ENCODE assay signal across 22 cellular contexts in the genomic region with DNA sequence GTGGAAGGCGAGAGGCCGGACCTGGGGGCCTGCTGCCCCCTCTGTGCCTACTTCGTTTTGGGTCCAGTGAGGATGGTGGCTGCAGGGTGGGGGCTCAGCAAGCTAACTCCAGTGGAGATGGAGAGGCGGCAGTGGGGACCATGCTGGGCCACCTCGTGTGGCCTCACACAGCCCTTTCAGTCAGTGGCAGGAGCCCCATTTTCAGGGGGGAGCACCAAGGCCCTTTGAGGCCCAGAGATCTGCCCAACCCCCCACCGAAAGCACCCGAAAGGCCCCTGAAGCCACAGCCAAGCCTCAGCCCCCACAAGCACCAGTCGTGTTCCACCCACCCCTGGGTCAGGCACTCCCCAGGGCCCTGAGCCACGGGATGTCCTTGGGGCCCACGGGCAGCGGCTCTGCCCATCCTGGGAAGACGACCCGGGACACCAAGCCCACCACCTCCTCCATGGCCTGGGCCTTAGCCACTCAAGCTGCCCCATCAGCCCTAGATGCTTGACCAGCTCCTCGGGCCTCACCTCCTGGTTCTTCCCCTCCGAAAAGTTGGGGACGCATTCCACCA. TPM values are rescaled to one million over a fixed set of nuclear protein-coding genes. Genes with fewer than 3 reads are reported as not detected.
DNase-seq lines count a peak whose midpoint lies in the region; ATAC-seq, FAIRE-seq and TF ChIP-seq lines count a peak whose summit lies in the region.
"Had no signal": no experiment of that assay in that cellular context is flagged by ENCODE, and none has a peak within 500 bp of the region (broad histone marks: within the 10 kb centered on the region; RNA-seq: fewer than 3 reads in every experiment).

No MANE protein-coding gene starts in this region.

- peaks cover 2 to 5% (median 3%) of the 10 kb centered on the region in 3 experiments; a peak in 4 of 7 replicates for H3K36me3 Mint-ChIP-seq in H9 (ENCODE audit: insufficient read depth in 1 of 3, low read depth in 3 of 3)
- H3K36me3 Mint-ChIP-seq: mesothelial cell of epicardium, neural progenitor cell had no signal

- H3K18ac ChIP-seq in H9 (ENCODE audit: insufficient read length, low read depth, low read length) = no peak overlapping the region

- no peaks in the 10 kb centered on the region; the same call in 1 of the 2 replicates for H3K4me1 ChIP-seq in H9 (ENCODE audit: insufficient read depth, low read length)
- H3K4me1 ChIP-seq in kidney (ENCODE audit: control insufficient read depth in 1 of 2, insufficient read depth in 1 of 2, low read depth in 1 of 2, low read length in 2 of 2) = peaks cover 0 to 2% of the 10 kb centered on the region in 2 donors
- H3K4me1 ChIP-seq in smooth muscle cell (ENCODE audit: low read depth) = peaks cover 9% of the 10 kb centered on the region

- no peak overlapping the region for H2BK5ac ChIP-seq in H9 (ENCODE audit: insufficient read length, low read length)

- H3K27ac Mint-ChIP-seq in H9 = no peak overlapping the region
- H3K27ac Mint-ChIP-seq: activated naive CD4-positive, alpha-beta T cell treated with anti-CD3 and anti-CD28 coated beads for 36 hours; mesothelial cell of epicardium; neural progenitor cell had no signal

- no peak for ATAC-seq in sciatic nerve
- ATAC-seq: esophagus mucosa had no signal

- FAIRE-seq in kidney (lab: Jason Lieb, UNC) = no peak
- FAIRE-seq: A204.1, colon had no signal

- no peak overlapping the region for H2BK12ac ChIP-seq in H9 (ENCODE audit: insufficient read length, low read depth, low read length)

- no peak overlapping the region for H4K8ac ChIP-seq in H9 (replicated peaks; ENCODE audit: insufficient read length, low read depth, low read length)

- no peak overlapping the region for H4K5ac ChIP-seq in H9 (ENCODE audit: insufficient read length, low read depth, low read length)

- no peak overlapping the region for H4K91ac ChIP-seq in H9 (ENCODE audit: insufficient read length, low read depth, low read length)

- no peaks in the 10 kb centered on the region for H3K9me3 ChIP-seq in H9 (ENCODE audit: control insufficient read depth, low read depth, low read length)
- H3K9me3 ChIP-seq in kidney (ENCODE audit: control insufficient read depth in 1 of 2, low read length in 2 of 2) = no peaks in the 10 kb centered on the region
- H3K9me3 ChIP-seq in smooth muscle cell (replicated peaks; ENCODE audit: low read depth) = no peaks in the 10 kb centered on the region
- H3K9me3 ChIP-seq: BLaER1 treated with 17β-estradiol and CSF1 and Interleukin-3, amounts not matched to agents 10 nM and 100 nM had no signal

- H3K27me3 Mint-ChIP-seq in H9 (ENCODE audit: low read depth) = no peaks in the 10 kb centered on the region

- H3K4me2 ChIP-seq in H9 (ENCODE audit: insufficient read depth, insufficient read length, low read length) (no peak overlapping the region), smooth muscle cell (no peak overlapping the region)
- H3K4me2 ChIP-seq: BLaER1 treated with 17β-estradiol and CSF1 and Interleukin-3, amounts not matched to agents 10 nM and 100 nM; neural progenitor cell had no signal

- H2AFZ ChIP-seq in H9 (ENCODE audit: low read length) (no peak overlapping the region), smooth muscle cell (ENCODE audit: low read depth) (no peak overlapping the region)
- H2AFZ ChIP-seq: neural progenitor cell had no signal

- peaks cover under 1% of the 10 kb centered on the region in 2 experiments; a peak in 2 of 5 replicates for H3K9me3 Mint-ChIP-seq in H9
- H3K9me3 Mint-ChIP-seq: activated naive CD4-positive, alpha-beta T cell treated with anti-CD3 and anti-CD28 coated beads for 36 hours; mesothelial cell of epicardium; neural progenitor cell had no signal

- no peak overlapping the region for H2BK120ac ChIP-seq in H9 (ENCODE audit: low read depth, low read length, poor library complexity, severe bottlenecking)

- H3T11ph ChIP-seq in H9 (ENCODE audit: low read length) = no peak overlapping the region

- H3F3A ChIP-seq in smooth muscle cell (ENCODE audit: low read depth) = no peaks in the 10 kb centered on the region

- H3K9ac ChIP-seq in H9 (ENCODE audit: extremely low read depth, insufficient read length, low read length) (no peak overlapping the region), kidney (ENCODE audit: low read length in 2 of 2) (peak overlapping the region; percentile 25 to 55), smooth muscle cell (ENCODE audit: low read depth) (no peak overlapping the region)
- H3K9ac ChIP-seq: BLaER1 treated with 17β-estradiol and CSF1 and Interleukin-3, amounts not matched to agents 10 nM and 100 nM; neural progenitor cell had no signal

- H3K56ac ChIP-seq in H9 (ENCODE audit: insufficient read length, low read depth, low read length) = no peak overlapping the region

- TF ChIP-seq CTCF in H9 (conservative IDR thresholded peaks at IDR 0.05) = no peak
- TF ChIP-seq CTCF in kidney (IDR thresholded peaks at IDR 0.05; ENCODE audit: borderline replicate concordance, extremely low read depth, insufficient read depth) = no peak
- TF ChIP-seq CTCF in smooth muscle cell (IDR thresholded peaks at IDR 0.05; ENCODE audit: borderline replicate concordance, insufficient read depth, poor library complexity, severe bottlenecking) = no peak

- H3K23me2 ChIP-seq in H9 (ENCODE audit: insufficient read length, low read depth, low read length, poor library complexity, severe bottlenecking) = no peaks in the 10 kb centered on the region

- H3K4me1 Mint-ChIP-seq in H9 = peaks cover 6 to 11% of the 10 kb centered on the region in 2 experiments

- H3K36me3 ChIP-seq in kidney (ENCODE audit: control insufficient read depth in 1 of 2, insufficient read depth in 2 of 2, low read length in 2 of 2) (no peaks in the 10 kb centered on the region), smooth muscle cell (ENCODE audit: low read depth) (no peaks in the 10 kb centered on the region)
- H3K36me3 ChIP-seq: BLaER1 treated with 17β-estradiol and CSF1 and Interleukin-3, amounts not matched to agents 10 nM and 100 nM; neural progenitor cell had no signal

- DNase-seq in activated CD8-positive, alpha-beta memory T cell treated with anti-CD3 and anti-CD28 coated beads, Interleukin-2, amount 50 U/mL, for 48 hours = peak; percentile 42
- no peak for DNase-seq in activated CD8-positive, alpha-beta memory T cell treated with anti-CD3 and anti-CD28 coated beads, Interleukin-2, amount 50 U/mL, for 4 hours
- DNase-seq in H9 (peak; percentile 24), kidney (no peak), sciatic nerve (ENCODE audit: low spot score) (peak; percentile 56), NK-92 (lab: John Stamatoyannopoulos, UW; ENCODE audit: unreplicated experiment) (no peak), smooth muscle cell (lab: John Stamatoyannopoulos, UW; ENCODE audit: unreplicated experiment) (no peak), NCI-H2196 treated with DMSO at 0.1 percent for 48 hours (lab: John Stamatoyannopoulos, UW; ENCODE audit: unreplicated experiment) (no peak)
- DNase-seq: activated CD4-positive, CD25-positive, alpha-beta regulatory T cell; activated naive CD4-positive, alpha-beta T cell treated with anti-CD3 and anti-CD28 coated beads for 36 hours; DMS153; NCI-H1694; NCI-H345; SHP77 had no signal

- no peak overlapping the region for H3K4me3 Mint-ChIP-seq in H9
- H3K4me3 Mint-ChIP-seq: activated naive CD4-positive, alpha-beta T cell treated with anti-CD3 and anti-CD28 coated beads for 36 hours; mesothelial cell of epicardium; neural progenitor cell had no signal

- no peaks in the 10 kb centered on the region for H3K27me3 ChIP-seq in H9 (ENCODE audit: insufficient read depth, low read length)
- no peaks in the 10 kb centered on the region for H3K27me3 ChIP-seq in smooth muscle cell (ENCODE audit: low read depth)
- H3K27me3 ChIP-seq: BLaER1 treated with 17β-estradiol and CSF1 and Interleukin-3, amounts not matched to agents 10 nM and 100 nM; neural progenitor cell had no signal

- H3K4ac ChIP-seq in H9 (ENCODE audit: low read depth, low read length) = no peak overlapping the region

- no peak overlapping the region for H3K14ac ChIP-seq in H9 (ENCODE audit: insufficient read depth, low read length)

- WGBS in H9 (ENCODE audit: extremely low coverage, insufficient read length, low lambda C conversion rate) = no CpG with 5 or more reads among the region's 16 CpGs
- 95% methylated on average over 14 of the region's 16 CpGs for WGBS in smooth muscle cell (ENCODE audit: low lambda C conversion rate)

- H3K23ac ChIP-seq in H9 (ENCODE audit: insufficient read length, low read depth, low read length) = no peak overlapping the region

- intact Hi-C loops in kidney (cut with DNase I) = no loop called here
- intact Hi-C loops in sciatic nerve (cut with DNase I) = no loop called here

- no peak overlapping the region for H2BK20ac ChIP-seq in H9 (ENCODE audit: low read depth, low read length, poor library complexity, severe bottlenecking)

- no peaks in the 10 kb centered on the region for H3K79me1 ChIP-seq in H9 (ENCODE audit: insufficient read depth, low read depth, low read length, poor library complexity, severe bottlenecking)

- no peaks in the 10 kb centered on the region for H3K79me2 ChIP-seq in H9 (ENCODE audit: insufficient read depth, low read length)
- H3K79me2 ChIP-seq in smooth muscle cell (ENCODE audit: low read depth) = no peaks in the 10 kb centered on the region

- no peak overlapping the region for H3K27ac ChIP-seq in H9 (ENCODE audit: insufficient read length, low read depth, low read length)
- peak overlapping the region; percentile 65 to 92 for H3K27ac ChIP-seq in kidney (ENCODE audit: low read depth in 2 of 2, low read length in 2 of 2)
- H3K27ac ChIP-seq in smooth muscle cell (ENCODE audit: low read depth) = no peak overlapping the region
- H3K27ac ChIP-seq: BLaER1 treated with 17β-estradiol and CSF1 and Interleukin-3, amounts not matched to agents 10 nM and 100 nM; neural progenitor cell; skin epidermis had no signal

- H2BK15ac ChIP-seq in H9 (ENCODE audit: low read depth, low read length) = no peak overlapping the region

- H2AK5ac ChIP-seq in H9 (ENCODE audit: insufficient read length, low read length) = no peak overlapping the region

- H4K20me1 ChIP-seq in H9 (ENCODE audit: control insufficient read depth, insufficient read depth, insufficient read length) = no peaks in the 10 kb centered on the region
- no peaks in the 10 kb centered on the region for H4K20me1 ChIP-seq in smooth muscle cell (ENCODE audit: low read depth)
- H4K20me1 ChIP-seq: BLaER1 treated with 17β-estradiol and CSF1 and Interleukin-3, amounts not matched to agents 10 nM and 100 nM had no signal

- peak overlapping the region; percentile 62 to 70 for H3K4me3 ChIP-seq in kidney (ENCODE audit: low read length in 2 of 2)
- H3K4me3 ChIP-seq in smooth muscle cell = no peak overlapping the region
- H3K4me3 ChIP-seq: BLaER1 treated with 17β-estradiol and CSF1 and Interleukin-3, amounts not matched to agents 10 nM and 100 nM; neural progenitor cell; skin epidermis had no signal

RNA-seq across cellular contexts. Expression of a gene that starts 0.3 kb away (rescaled TPM):
- 6.7 and 6.8 TPM in 2 replicates for total RNA-seq in H9 (2021)
- total RNA-seq in kidney = 51.6 TPM
- 273 TPM for polyA plus RNA-seq in kidney (ENCODE audit: insufficient read depth, low read depth, low replicate concordance)
- total RNA-seq in sciatic nerve = 2.9 TPM
- 1.3 and 4.1 TPM in 2 replicates for total RNA-seq in smooth muscle cell
- polyA plus RNA-seq in smooth muscle cell = 15.2 and 18.0 TPM in 2 replicates
- total RNA-seq: activated naive CD4-positive, alpha-beta T cell treated with anti-CD3 and anti-CD28 coated beads for 36 hours; MCF 10A had no signal

RNA-seq across cellular contexts. Expression of a gene that starts 29.2 kb away (rescaled TPM):
- 32.8 and 36.0 TPM in 2 replicates for total RNA-seq in H9 (2021)
- total RNA-seq in kidney = 8.7 TPM
- polyA plus RNA-seq in kidney (ENCODE audit: insufficient read depth, low read depth, low replicate concordance) = 3.7 TPM
- total RNA-seq in sciatic nerve = 9.9 TPM
- total RNA-seq in smooth muscle cell = 6.4 and 10.5 TPM in 2 replicates
- polyA plus RNA-seq in smooth muscle cell = 36.5 and 40.2 TPM in 2 replicates

RNA-seq across cellular contexts. Expression of a gene that starts 57.1 kb away (rescaled TPM):
- 124 and 129 TPM in 2 replicates for total RNA-seq in H9 (2021)
- total RNA-seq in kidney = 174 TPM
- polyA plus RNA-seq in kidney (ENCODE audit: insufficient read depth, low read depth, low replicate concordance) = 52.4 TPM
- total RNA-seq in sciatic nerve = 397 TPM
- total RNA-seq in smooth muscle cell = 1,570 and 1,698 TPM in 2 replicates
- polyA plus RNA-seq in smooth muscle cell = 2,969 and 4,089 TPM in 2 replicates

Comparison
In these comparisons a context has a peak if more than half of its experiments do, and no peak if none do; other contexts are left out.
1. DNase-seq: peak in activated CD8-positive, alpha-beta memory T cell treated with anti-CD3 and anti-CD28 coated beads, Interleukin-2, amount 50 U/mL, for 48 hours (single experiment), H9 (single experiment) and sciatic nerve (single experiment); none in activated CD8-positive, alpha-beta memory T cell treated with anti-CD3 and anti-CD28 coated beads, Interleukin-2, amount 50 U/mL, for 4 hours (single experiment), kidney (single experiment), NK-92 (single experiment), smooth muscle cell (single experiment) and NCI-H2196 treated with DMSO at 0.1 percent for 48 hours (single experiment).
2. H3K27ac ChIP-seq: peak in kidney (2 of 2); none in H9 (single experiment) and smooth muscle cell (single experiment).
3. H3K9ac ChIP-seq: peak in kidney (2 of 2); none in H9 (single experiment) and smooth muscle cell (single experiment).